Comparison of ENCODE assay signal across 16 cellular contexts in the genomic region with DNA sequence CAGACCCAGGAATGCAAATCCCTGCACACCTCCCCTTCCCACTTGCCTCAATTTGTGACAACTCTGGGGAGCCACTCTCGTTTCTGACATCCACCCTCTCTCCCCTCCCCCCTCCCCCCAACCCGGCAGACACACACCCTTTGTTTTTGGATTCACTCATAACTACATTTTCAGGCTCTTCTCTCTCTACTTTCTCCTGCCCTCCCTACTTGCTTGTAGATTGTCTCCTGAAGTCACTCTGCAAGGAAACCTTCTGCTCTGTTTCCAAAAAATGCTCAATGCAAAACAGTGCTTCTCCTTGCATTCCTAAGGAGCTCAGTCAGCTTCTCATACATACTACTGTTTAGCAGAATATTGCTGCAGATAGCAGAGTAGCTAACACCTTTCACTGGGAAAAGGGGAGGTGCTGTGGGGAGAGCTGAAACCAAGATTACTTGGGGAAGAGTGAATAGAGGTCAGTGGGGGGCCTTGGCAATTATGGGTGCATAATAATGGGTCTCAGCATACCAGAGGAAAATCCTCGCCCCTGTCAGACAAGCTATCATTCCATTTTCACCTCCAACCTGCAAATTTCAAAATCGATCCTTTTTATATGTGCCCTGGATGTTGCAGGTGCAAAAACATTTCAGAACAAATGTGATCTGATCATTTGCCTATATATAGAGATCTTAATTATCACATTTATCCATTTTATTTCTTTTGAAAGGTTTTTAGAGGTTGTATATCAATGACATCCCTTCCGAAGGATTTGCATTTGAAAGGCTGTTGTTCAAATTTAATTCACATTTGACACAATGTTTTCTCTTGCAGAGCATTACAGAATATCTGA.
"Had no signal": no experiment of that assay in that cellular context is flagged by ENCODE, and none has a peak within 500 bp of the region (broad histone marks: within the 10 kb centered on the region; RNA-seq: fewer than 3 reads in every experiment).

No MANE protein-coding gene starts in this region.

- H3K9me3 ChIP-seq: ascending aorta, gastroesophageal sphincter, right atrium auricular region, thoracic aorta had no signal

- H3K27ac ChIP-seq: ascending aorta, cardiac muscle cell, epithelial cell of prostate, gastroesophageal sphincter, right atrium auricular region, skin epidermis, stomach, thoracic aorta had no signal

- H3K27me3 ChIP-seq: ascending aorta, cardiac muscle cell, gastroesophageal sphincter, right atrium auricular region, stomach had no signal

- H3K36me3 ChIP-seq: ascending aorta, cardiac muscle cell, gastroesophageal sphincter, right atrium auricular region, stomach, thoracic aorta had no signal

- H3K4me3 ChIP-seq: ascending aorta, cardiac muscle cell, gastroesophageal sphincter, right atrium auricular region, skin epidermis, stomach, thoracic aorta had no signal

- H3K4me1 ChIP-seq: ascending aorta, gastroesophageal sphincter, right atrium auricular region, stomach had no signal

- H3K27ac Mint-ChIP-seq: activated CD4-positive, alpha-beta memory T cell treated with anti-CD3 and anti-CD28 coated beads for 36 hours; activated T-cell treated with anti-CD3 and anti-CD28 coated beads, Interleukin-2, amount 50 U/mL, for 72 hours had no signal

- DNase-seq: activated CD4-positive, alpha-beta memory T cell treated with anti-CD3 and anti-CD28 coated beads for 36 hours; activated CD4-positive, alpha-beta T cell treated with anti-CD3 and anti-CD28 coated beads for 1 hour; activated naive CD4-positive, alpha-beta T cell; activated T-cell treated with anti-CD3 and anti-CD28 coated beads, Interleukin-2, amount 50 U/mL, for 72 hours; effector CD8-positive, alpha-beta T cell; nucleus accumbens; stomach; T-helper 9 cell had no signal

- H3K4me3 Mint-ChIP-seq: activated CD4-positive, alpha-beta memory T cell treated with anti-CD3 and anti-CD28 coated beads for 36 hours; activated T-cell treated with anti-CD3 and anti-CD28 coated beads, Interleukin-2, amount 50 U/mL, for 72 hours; mesothelial cell of epicardium had no signal

- H3K36me3 Mint-ChIP-seq: activated CD4-positive, alpha-beta memory T cell treated with anti-CD3 and anti-CD28 coated beads for 36 hours; mesothelial cell of epicardium had no signal

- ATAC-seq: activated T-cell treated with anti-CD3 and anti-CD28 coated beads, Interleukin-2, amount 50 U/mL, for 72 hours; gastroesophageal sphincter had no signal

- H3K27me3 Mint-ChIP-seq: activated CD4-positive, alpha-beta memory T cell treated with anti-CD3 and anti-CD28 coated beads for 36 hours had no signal
